ENCODE assay signal across 1 cellular context in genomic region chr7:117716707-117717294, GRCh38.
A peak's percentile ranks its signal among the peaks of the same experiment; 100 is the strongest.
TF ChIP-seq lines count a peak whose summit lies in the region.

No MANE protein-coding gene starts in this region.

TF ChIP-seq in liver, 16 proteins besides CTCF, POLR2A, EP300 and RAD21 (continued from another document):
- TF ChIP-seq, protein P1, sequence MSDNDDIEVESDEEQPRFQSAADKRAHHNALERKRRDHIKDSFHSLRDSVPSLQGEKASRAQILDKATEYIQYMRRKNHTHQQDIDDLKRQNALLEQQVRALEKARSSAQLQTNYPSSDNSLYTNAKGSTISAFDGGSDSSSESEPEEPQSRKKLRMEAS (IDR thresholded peaks at IDR 0.05), result peak; percentile 14
- TF ChIP-seq HNF4A (conservative IDR thresholded peaks at IDR 0.05) (no peak), YY1 (IDR thresholded peaks at IDR 0.05) (peak; percentile 21)
